In the genomic region with DNA sequence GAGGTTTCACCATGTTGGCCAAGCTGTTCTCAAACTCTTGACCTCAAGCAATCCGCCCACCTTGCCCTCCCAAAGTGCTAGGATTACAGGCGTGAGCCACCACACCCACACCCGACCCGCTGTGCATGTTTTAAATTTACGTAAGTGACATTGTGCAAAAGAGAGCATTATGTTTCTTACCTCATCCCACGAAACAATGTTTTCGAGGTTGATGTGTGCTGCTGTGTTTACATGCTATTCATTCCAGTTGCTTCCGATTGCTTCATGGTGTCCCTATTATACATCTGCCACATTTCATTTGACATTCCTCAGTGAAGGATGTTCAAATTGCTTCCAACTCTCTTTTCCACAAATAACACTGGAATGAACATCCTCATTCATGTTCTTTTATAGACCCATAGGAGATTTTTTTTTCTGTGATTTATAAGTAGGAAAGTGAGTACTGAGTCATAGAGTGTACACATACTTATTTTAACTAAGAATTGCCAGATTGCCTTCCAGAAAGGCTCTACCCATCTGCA, we compare ENCODE assay signal across 14 cellular contexts.
DNase-seq lines count a peak whose midpoint lies in the region; ATAC-seq and TF ChIP-seq lines count a peak whose summit lies in the region.
"Had no signal": no experiment of that assay in that cellular context is flagged by ENCODE, and none has a peak within 500 bp of the region (broad histone marks: within the 10 kb centered on the region; RNA-seq: fewer than 3 reads in every experiment).

No MANE protein-coding gene starts in this region.

- H3K4me3 Mint-ChIP-seq in activated CD4-positive, alpha-beta T cell treated with anti-CD3 and anti-CD28 coated beads for 36 hours, result no peak overlapping the region
- H3K4me3 Mint-ChIP-seq: activated T-cell treated with anti-CD3 and anti-CD28 coated beads, Interleukin-2, amount 50 U/mL, for 4 hours; B cell; effector memory CD8-positive, alpha-beta T cell had no signal

- H3K36me3 ChIP-seq in heart left ventricle (no peaks in the 10 kb centered on the region), left lung (no peaks in the 10 kb centered on the region), uterus (no peaks in the 10 kb centered on the region)
- H3K36me3 ChIP-seq: tibial artery had no signal

- DNase-seq in heart left ventricle, result no peak
- DNase-seq in right cardiac atrium, result no peak
- peak; percentile 72 for DNase-seq in amniotic stem cell (lab: John Stamatoyannopoulos, UW)
- no peak for DNase-seq in left lung
- DNase-seq in uterus, result peak; percentile 53 to 54
- no peak for DNase-seq in activated CD4-positive, alpha-beta T cell treated with anti-CD3 and anti-CD28 coated beads for 36 hours
- DNase-seq: activated T-cell treated with anti-CD3 and anti-CD28 coated beads, Interleukin-2, amount 50 U/mL, for 4 hours; effector memory CD8-positive, alpha-beta T cell; mesendoderm; NCI-H1930 had no signal

- H3K27ac Mint-ChIP-seq in activated CD4-positive, alpha-beta T cell treated with anti-CD3 and anti-CD28 coated beads for 36 hours, result no peak overlapping the region
- H3K27ac Mint-ChIP-seq: B cell; effector memory CD8-positive, alpha-beta T cell had no signal

- ATAC-seq in heart left ventricle, result peak in 3 of 4 donors; percentile 26 to 55 (median 28)
- no peak for ATAC-seq in right cardiac atrium
- ATAC-seq in left lung, result peak; percentile 62
- ATAC-seq in HG03175 (IDR thresholded peaks at IDR 0.05; ENCODE audit: unreplicated experiment), result no peak
- no peak for ATAC-seq in HG02852 (IDR thresholded peaks at IDR 0.05; ENCODE audit: unreplicated experiment)
- ATAC-seq in activated CD4-positive, alpha-beta T cell treated with anti-CD3 and anti-CD28 coated beads for 36 hours, result no peak
- ATAC-seq: activated T-cell treated with anti-CD3 and anti-CD28 coated beads, Interleukin-2, amount 50 U/mL, for 4 hours; effector memory CD8-positive, alpha-beta T cell had no signal

- peaks cover 16% of the 10 kb centered on the region for H3K4me1 Mint-ChIP-seq in activated CD4-positive, alpha-beta T cell treated with anti-CD3 and anti-CD28 coated beads for 36 hours
- H3K4me1 Mint-ChIP-seq: B cell had no signal

- POLR2A ChIA-PET in activated CD4-positive, alpha-beta T cell treated with anti-CD3 and anti-CD28 coated beads for 36 hours (lab: Charles Lee), result no interaction called here

- WGBS in heart left ventricle, 4 donors, result 83 to 87% (median 84%) methylated on average over 8 of the region's 8 CpGs
- WGBS in right cardiac atrium, result 79% methylated on average over 8 of the region's 8 CpGs

- H3K27me3 Mint-ChIP-seq in activated CD4-positive, alpha-beta T cell treated with anti-CD3 and anti-CD28 coated beads for 36 hours, result peaks cover 5% of the 10 kb centered on the region

- H3K9me3 Mint-ChIP-seq in activated CD4-positive, alpha-beta T cell treated with anti-CD3 and anti-CD28 coated beads for 36 hours (ENCODE audit: low read depth), result peaks cover 2% of the 10 kb centered on the region
- H3K9me3 Mint-ChIP-seq: activated T-cell treated with anti-CD3 and anti-CD28 coated beads, Interleukin-2, amount 50 U/mL, for 4 hours; effector memory CD8-positive, alpha-beta T cell had no signal

- intact Hi-C loops in heart left ventricle (cut with DNase I) (no loop called here), right cardiac atrium (cut with DNase I) (no loop called here), left lung (cut with DNase I) (no loop called here), uterus (cut with DNase I; ENCODE audit: low total_unique reads) (no loop called here)
- intact Hi-C loops in activated CD4-positive, alpha-beta T cell treated with anti-CD3 and anti-CD28 coated beads for 36 hours (cut with DNase I, micrococcal nuclease), result no loop called here

- TF ChIP-seq CTCF in heart left ventricle (IDR thresholded peaks at IDR 0.05) (no peak), left lung (IDR thresholded peaks at IDR 0.05) (no peak), uterus (IDR thresholded peaks at IDR 0.05) (no peak)

- no peaks in the 10 kb centered on the region for H3K27me3 ChIP-seq in heart left ventricle
- H3K27me3 ChIP-seq in right cardiac atrium (ENCODE audit: control insufficient read depth, insufficient read depth), result no peaks in the 10 kb centered on the region
- no peaks in the 10 kb centered on the region for H3K27me3 ChIP-seq in left lung
- no peaks in the 10 kb centered on the region for H3K27me3 ChIP-seq in uterus

- H3K27ac ChIP-seq in heart left ventricle, result no peak overlapping the region
- no peak overlapping the region for H3K27ac ChIP-seq in right cardiac atrium (ENCODE audit: low read length)
- H3K27ac ChIP-seq in left lung, result no peak overlapping the region
- H3K27ac ChIP-seq in uterus, result peak overlapping the region; percentile 52 to 64
- H3K27ac ChIP-seq: tibial artery had no signal

- TF ChIP-seq POLR2A in heart left ventricle (IDR thresholded peaks at IDR 0.05), result no peak
- no peak for TF ChIP-seq POLR2A in uterus (IDR thresholded peaks at IDR 0.05)

- CTCF ChIA-PET in activated CD4-positive, alpha-beta T cell treated with anti-CD3 and anti-CD28 coated beads for 36 hours (lab: Charles Lee), result no interaction called here

- H3K4me1 ChIP-seq in heart left ventricle (peaks cover 0 to 10% (median 0%) of the 10 kb centered on the region in 12 donors), right cardiac atrium (ENCODE audit: control insufficient read depth, insufficient read depth, low read length) (no peaks in the 10 kb centered on the region), left lung (peaks cover 0 to 11% of the 10 kb centered on the region in 2 donors), uterus (peaks cover 0 to 5% of the 10 kb centered on the region in 2 donors)
- H3K4me1 ChIP-seq: tibial artery had no signal

- H3K4me3 ChIP-seq in heart left ventricle, result no peak overlapping the region
- H3K4me3 ChIP-seq in right cardiac atrium (ENCODE audit: low read length), result no peak overlapping the region
- H3K4me3 ChIP-seq in left lung, result no peak overlapping the region
- no peak overlapping the region for H3K4me3 ChIP-seq in uterus
- H3K4me3 ChIP-seq: tibial artery had no signal

- H3K36me3 Mint-ChIP-seq in activated CD4-positive, alpha-beta T cell treated with anti-CD3 and anti-CD28 coated beads for 36 hours (ENCODE audit: low read depth), result no peaks in the 10 kb centered on the region

- H3K9me3 ChIP-seq in heart left ventricle (no peaks in the 10 kb centered on the region), right cardiac atrium (ENCODE audit: control insufficient read depth, low read length) (no peaks in the 10 kb centered on the region), left lung (no peaks in the 10 kb centered on the region), uterus (no peaks in the 10 kb centered on the region)
- H3K9me3 ChIP-seq: tibial artery had no signal

Comparison
In these comparisons a context has a peak if more than half of its experiments do, and no peak if none do; other contexts are left out.
1. ATAC-seq: peak in heart left ventricle (3 of 4) and left lung (single experiment); none in right cardiac atrium (0 of 2), HG03175 (single experiment), HG02852 (single experiment) and activated CD4-positive, alpha-beta T cell treated with anti-CD3 and anti-CD28 coated beads for 36 hours (single experiment).
2. DNase-seq: peak in amniotic stem cell (single experiment) and uterus (2 of 2); none in heart left ventricle (0 of 5), right cardiac atrium (0 of 3), left lung (0 of 2) and activated CD4-positive, alpha-beta T cell treated with anti-CD3 and anti-CD28 coated beads for 36 hours (single experiment).
3. H3K27ac ChIP-seq: peak in uterus (2 of 2); none in heart left ventricle (0 of 12), right cardiac atrium (single experiment) and left lung (0 of 2).